Comparison of ENCODE assay signal across 9 cellular contexts in the genomic region with DNA sequence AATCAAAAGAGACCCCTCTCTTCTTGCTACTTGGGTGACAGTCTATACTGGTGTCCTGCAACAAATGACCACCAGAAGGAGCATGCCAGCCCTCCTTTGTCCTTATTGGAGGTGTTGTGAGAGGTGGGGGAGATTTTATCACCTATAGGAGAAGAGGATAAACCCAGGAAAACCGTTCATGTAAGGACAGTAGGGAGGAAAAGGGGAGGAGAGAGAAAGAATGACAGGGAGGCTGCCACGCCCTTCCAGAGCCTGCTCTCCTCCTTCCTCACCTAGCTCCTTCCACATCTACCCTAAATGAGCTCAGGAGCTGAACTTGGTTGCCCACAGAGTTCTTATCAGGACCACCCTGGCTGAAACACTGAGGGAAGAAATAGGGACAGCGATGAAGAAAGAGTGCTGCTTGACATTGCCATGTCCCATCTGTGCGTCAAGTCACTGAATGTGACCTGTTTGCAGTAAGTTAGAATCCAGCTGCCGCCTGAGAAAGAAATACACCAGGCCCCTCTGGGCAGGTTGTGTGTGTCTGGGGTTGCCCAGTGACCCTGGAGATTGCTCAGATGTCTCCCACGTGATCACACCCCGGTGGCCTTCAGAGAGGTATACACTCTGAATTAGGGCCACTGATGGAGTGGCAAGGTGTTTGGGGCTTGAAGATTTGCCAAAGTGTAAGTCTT. TPM values are rescaled to one million over a fixed set of nuclear protein-coding genes. Genes with fewer than 3 reads are reported as not detected.
DNase-seq lines count a peak whose midpoint lies in the region; ATAC-seq, FAIRE-seq and TF ChIP-seq lines count a peak whose summit lies in the region.
"Had no signal": no experiment of that assay in that cellular context is flagged by ENCODE, and none has a peak within 500 bp of the region (broad histone marks: within the 10 kb centered on the region; RNA-seq: fewer than 3 reads in every experiment).

No MANE protein-coding gene starts in this region.

- no peaks in the 10 kb centered on the region for H4K20me1 ChIP-seq in astrocyte (ENCODE audit: insufficient read depth, low read length)

- H3K4me3 Mint-ChIP-seq in activated naive CD4-positive, alpha-beta T cell treated with anti-CD3 and anti-CD28 coated beads for 36 hours: peak overlapping the region; percentile 55
- no peak overlapping the region for H3K4me3 Mint-ChIP-seq in astrocyte (ENCODE audit: unreplicated experiment)

- CTCF ChIA-PET in activated naive CD4-positive, alpha-beta T cell treated with anti-CD3 and anti-CD28 coated beads for 36 hours (lab: Charles Lee): interaction anchor here (0.8 to 7.6 kb wide), 18 partner anchors 24 to 470 kb away, joined by 3 to 190 read pairs (median 6); no protein-coding TSS in a partner anchor

- no peak for FAIRE-seq in astrocyte (lab: Jason Lieb, UNC)
- FAIRE-seq: colon had no signal

- no peaks in the 10 kb centered on the region for H3K36me3 Mint-ChIP-seq in activated naive CD4-positive, alpha-beta T cell treated with anti-CD3 and anti-CD28 coated beads for 36 hours (ENCODE audit: low read depth)
- H3K36me3 Mint-ChIP-seq in astrocyte (ENCODE audit: low read depth, unreplicated experiment): no peaks in the 10 kb centered on the region

- H3K27me3 Mint-ChIP-seq in activated naive CD4-positive, alpha-beta T cell treated with anti-CD3 and anti-CD28 coated beads for 36 hours (ENCODE audit: low read depth): no peaks in the 10 kb centered on the region
- H3K27me3 Mint-ChIP-seq in astrocyte (ENCODE audit: low read depth, unreplicated experiment): no peaks in the 10 kb centered on the region

- intact Hi-C loops in activated naive CD4-positive, alpha-beta T cell treated with anti-CD3 and anti-CD28 coated beads for 36 hours (cut with micrococcal nuclease): loop anchor here (2.0 to 5.0 kb wide), 2 partner anchors 77 to 576 kb away; no protein-coding TSS in a partner anchor
- intact Hi-C loops in left colon (cut with DNase I, micrococcal nuclease): loop anchor here in 1 of 2 donors (10.0 kb wide), 1 partner anchor 343 kb away; no protein-coding TSS in a partner anchor

- H3K9me3 ChIP-seq in astrocyte (ENCODE audit: insufficient read depth, low read depth, low read length) (no peaks in the 10 kb centered on the region), thymus (ENCODE audit: control insufficient read depth) (no peaks in the 10 kb centered on the region)

- no peak overlapping the region for H3K4me3 ChIP-seq in astrocyte (ENCODE audit: insufficient read depth, low read depth, low read length)
- H3K4me3 ChIP-seq in thymus (ENCODE audit: low read length): no peak overlapping the region

- H3K36me3 ChIP-seq in astrocyte (ENCODE audit: insufficient read depth, low read length) (no peaks in the 10 kb centered on the region), thymus (ENCODE audit: control insufficient read depth, insufficient read depth) (no peaks in the 10 kb centered on the region)

- no peak overlapping the region for H2AFZ ChIP-seq in astrocyte (ENCODE audit: low read depth, low read length)

- peak overlapping the region; percentile 84 for H3K27ac Mint-ChIP-seq in activated naive CD4-positive, alpha-beta T cell treated with anti-CD3 and anti-CD28 coated beads for 36 hours
- no peak overlapping the region for H3K27ac Mint-ChIP-seq in astrocyte (ENCODE audit: unreplicated experiment)

- H3K9me3 Mint-ChIP-seq in activated naive CD4-positive, alpha-beta T cell treated with anti-CD3 and anti-CD28 coated beads for 36 hours: no peaks in the 10 kb centered on the region
- no peaks in the 10 kb centered on the region for H3K9me3 Mint-ChIP-seq in astrocyte (ENCODE audit: unreplicated experiment)

- peak; percentile 69 for DNase-seq in activated naive CD4-positive, alpha-beta T cell treated with anti-CD3 and anti-CD28 coated beads for 36 hours
- no peak for DNase-seq in activated naive CD4-positive, alpha-beta T cell treated with anti-CD3 and anti-CD28 coated beads, Interleukin-2, amount 50 U/mL, for 16 hours
- no peak for DNase-seq in astrocyte (ENCODE audit: low read depth)
- no peak for DNase-seq in UCSD-AML1 (lab: John Stamatoyannopoulos, UW; ENCODE audit: unreplicated experiment)
- no peak for DNase-seq in left colon
- no peak for DNase-seq in amygdala (lab: John Stamatoyannopoulos, UW)

- ATAC-seq in HG03135 (IDR thresholded peaks at IDR 0.05; ENCODE audit: unreplicated experiment) (peak; percentile 46), left colon (no peak)

- H3K27me3 ChIP-seq in astrocyte (ENCODE audit: insufficient read depth, low read length) (no peaks in the 10 kb centered on the region), thymus (ENCODE audit: control insufficient read depth, insufficient read depth) (no peaks in the 10 kb centered on the region)

- 90% methylated on average over 7 of the region's 7 CpGs for WGBS in thymus

- no peak overlapping the region for H3K27ac ChIP-seq in astrocyte (ENCODE audit: low read depth, low read length)
- peak overlapping the region; percentile 67 for H3K27ac ChIP-seq in thymus (ENCODE audit: low read depth)

- no peak overlapping the region for H3K4me2 ChIP-seq in astrocyte (ENCODE audit: low read length)

- TF ChIP-seq CTCF in astrocyte (IDR thresholded peaks at IDR 0.05; ENCODE audit: insufficient read depth, low read depth, low read length): peak; percentile 6

- H3K79me2 ChIP-seq in astrocyte (ENCODE audit: insufficient read depth, low read length): no peaks in the 10 kb centered on the region

- no peak overlapping the region for H3K9ac ChIP-seq in astrocyte (ENCODE audit: low read length)

- peaks cover 85% of the 10 kb centered on the region for H3K4me1 Mint-ChIP-seq in activated naive CD4-positive, alpha-beta T cell treated with anti-CD3 and anti-CD28 coated beads for 36 hours (ENCODE audit: low read depth)
- H3K4me1 Mint-ChIP-seq in astrocyte (ENCODE audit: low read depth, unreplicated experiment): peaks cover 8% of the 10 kb centered on the region

- H3K4me1 ChIP-seq in astrocyte (ENCODE audit: insufficient read depth, low read length) (peaks cover 5% of the 10 kb centered on the region), thymus (ENCODE audit: control insufficient read depth, insufficient read depth, low read length) (peaks cover 78% of the 10 kb centered on the region)

RNA-seq across cellular contexts. Expression of a gene that starts 40.4 kb away (rescaled TPM):
- 100 to 1,000 TPM; 336 to 338 TPM for total RNA-seq in activated naive CD4-positive, alpha-beta T cell treated with anti-CD3 and anti-CD28 coated beads for 36 hours
- 87.7 and 107 TPM in 2 replicates for total RNA-seq in astrocyte
- polyA plus RNA-seq in thymus: 223 TPM
- 10 to 100 TPM; 23.0 to 38.0 TPM for total RNA-seq in left colon
